11 cellular contexts compared by ENCODE assay signal in genomic region chr1:180003026-180003695, GRCh38.
DNase-seq lines count a peak whose midpoint lies in the region; ATAC-seq, FAIRE-seq and TF ChIP-seq lines count a peak whose summit lies in the region.
"Had no signal": no experiment of that assay in that cellular context is flagged by ENCODE, and none has a peak within 500 bp of the region (broad histone marks: within the 10 kb centered on the region; RNA-seq: fewer than 3 reads in every experiment).

No MANE protein-coding gene starts in this region.

- peak; percentile 90 for ATAC-seq in HG03025 (IDR thresholded peaks at IDR 0.05; ENCODE audit: low FRiP score, unreplicated experiment)

- FAIRE-seq in GM18507 (lab: Jason Lieb, UNC), result peak; percentile 64

- POLR2A ChIA-PET in HEK293T (lab: Yijun Ruan, JAX), result interaction anchor here (1.0 kb wide), 1 partner anchor 121 kb away, joined by 3 read pairs; no protein-coding TSS in a partner anchor

- CTCF ChIA-PET in HEK293T (lab: Yijun Ruan, JAX), result no interaction called here

- DNase-seq in GM18507 (ENCODE audit: extremely low spot score, insufficient read length, low read depth), result no peak
- peak; percentile 24 for DNase-seq in GM20000 (ENCODE audit: low spot score)
- peak; percentile 81 for DNase-seq in RPMI8226
- DNase-seq in DMS53 treated with DMSO at 0.1 percent for 48 hours (lab: John Stamatoyannopoulos, UW; ENCODE audit: unreplicated experiment), result no peak
- DNase-seq in NCI-H2196 (lab: John Stamatoyannopoulos, UW; ENCODE audit: unreplicated experiment), result no peak
- no peak for DNase-seq in NCI-H2029 treated with DMSO at 0.1 percent for 48 hours (lab: John Stamatoyannopoulos, UW)
- no peak for DNase-seq in HEK293T (ENCODE audit: extremely low spot score)
- DNase-seq: activated CD4-positive, alpha-beta T cell treated with anti-CD3 and anti-CD28 coated beads for 48 hours; Calu3; NCI-H1105 treated with DMSO at 0.1 percent for 48 hours had no signal

- no peak for TF ChIP-seq CTCF in GM20000 (IDR thresholded peaks at IDR 0.05; ENCODE audit: extremely low read depth, missing control alignments)

TF ChIP-seq in HEK293T, 16 proteins besides CTCF, POLR2A, EP300 and RAD21:
- TF ChIP-seq ZNF384 (IDR thresholded peaks at IDR 0.05) (no peak), L3MBTL2 (conservative IDR thresholded peaks at IDR 0.05) (no peak), ARNT (IDR thresholded peaks at IDR 0.05) (no peak), BHLHE40 (IDR thresholded peaks at IDR 0.05; ENCODE audit: borderline replicate concordance) (no peak), NFRKB (IDR thresholded peaks at IDR 0.05) (no peak), FOXA1 (IDR thresholded peaks at IDR 0.05) (no peak), CTBP1 (IDR thresholded peaks at IDR 0.05; ENCODE audit: borderline replicate concordance) (no peak), TARDBP (IDR thresholded peaks at IDR 0.05) (no peak), SUZ12 (IDR thresholded peaks at IDR 0.05) (no peak), LEF1 (IDR thresholded peaks at IDR 0.05; ENCODE audit: borderline replicate concordance) (no peak), SP1 (IDR thresholded peaks at IDR 0.05) (no peak), FOXM1 (IDR thresholded peaks at IDR 0.05; ENCODE audit: borderline replicate concordance) (no peak), HDGF (IDR thresholded peaks at IDR 0.05; ENCODE audit: borderline replicate concordance) (no peak), PKNOX1 (IDR thresholded peaks at IDR 0.05) (no peak), FOXK2 (IDR thresholded peaks at IDR 0.05) (no peak), ELF4 (IDR thresholded peaks at IDR 0.05) (no peak)

Comparison
In these comparisons a context has a peak if more than half of its experiments do, and no peak if none do; other contexts are left out.
1. DNase-seq: peak in GM20000 (single experiment) and RPMI8226 (single experiment); none in GM18507 (single experiment), DMS53 treated with DMSO at 0.1 percent for 48 hours (single experiment), NCI-H2196 (single experiment), NCI-H2029 treated with DMSO at 0.1 percent for 48 hours (single experiment) and HEK293T (single experiment).